8 cellular contexts compared by ENCODE assay signal in the genomic region with DNA sequence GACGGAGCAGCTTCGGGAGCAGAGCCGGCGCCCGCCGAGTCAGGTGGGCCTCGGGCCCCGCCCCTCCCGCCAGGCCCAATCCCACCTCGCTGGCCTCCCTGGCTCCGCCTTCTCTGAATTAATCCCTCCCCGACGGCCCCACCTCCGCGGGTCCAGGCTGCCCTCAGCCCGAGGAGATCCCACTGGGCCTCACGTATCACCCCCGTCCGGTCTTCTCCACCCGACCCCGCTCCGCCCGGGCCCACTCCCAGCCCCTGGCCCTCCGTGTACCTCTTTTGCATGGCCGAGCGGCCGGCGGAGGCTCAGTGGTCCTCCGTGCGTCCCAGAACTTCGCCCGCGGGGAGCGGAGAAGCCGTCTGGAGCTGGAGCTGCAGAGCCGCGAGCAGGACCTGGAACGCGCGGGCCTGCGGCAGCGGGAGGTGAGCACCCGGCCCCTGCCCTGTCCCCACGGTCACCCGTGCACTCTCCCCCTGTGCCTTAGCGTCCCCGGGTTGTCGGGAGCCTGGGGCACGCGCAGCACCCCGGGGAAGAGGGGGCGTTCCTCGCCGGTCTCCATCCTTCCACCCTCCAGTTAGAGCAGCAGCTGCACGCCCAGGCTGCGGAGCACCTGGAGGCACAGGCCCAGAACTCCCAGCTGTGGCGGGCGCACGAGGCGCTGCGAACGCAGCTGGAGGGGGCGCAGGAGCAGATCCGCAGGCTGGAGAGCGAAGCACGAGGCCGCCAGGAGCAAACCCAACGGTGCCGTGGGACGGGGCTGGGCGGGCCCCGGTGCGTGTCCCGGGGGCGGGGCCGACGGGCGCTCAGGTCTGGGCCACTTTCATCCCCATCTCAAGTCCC. TPM values are rescaled to one million over a fixed set of nuclear protein-coding genes. Genes with fewer than 3 reads are reported as not detected.
DNase-seq lines count a peak whose midpoint lies in the region; ATAC-seq and TF ChIP-seq lines count a peak whose summit lies in the region.

No MANE protein-coding gene starts in this region.

- DNase-seq in GM06990 (ENCODE audit: extremely low read depth, insufficient read length) (peak; percentile 80), iris pigment epithelial cell (ENCODE audit: low read depth) (peak; percentile 70), hippocampal formation (lab: John Stamatoyannopoulos, UW) (no peak)
- peak; percentile 44 for DNase-seq in Jurkat, Clone E6-1 (ENCODE audit: low read depth, low spot score)
- DNase-seq in T-helper 2 cell treated with Interferon-gamma antibody and Interleukin-4, amounts not matched to agents 5 μg/mL and 100 μg/mL, for 36 hours (ENCODE audit: low spot score) = peak; percentile 53
- DNase-seq in central memory CD4-positive, alpha-beta T cell = peak; percentile 38
- DNase-seq in stimulated activated CD4-positive, alpha-beta T cell treated with anti-CD3 and anti-CD28 coated beads, Interleukin-4, amount 100 ng/mL, for 1 hour = peak; percentile 61

- ATAC-seq in HG03280 (IDR thresholded peaks at IDR 0.05; ENCODE audit: unreplicated experiment) = no peak

- H3K36me3 ChIP-seq in GM06990 (ENCODE audit: control insufficient read depth, insufficient read depth, low read length) = no peaks in the 10 kb centered on the region

- peaks cover 1% of the 10 kb centered on the region for H3K27me3 ChIP-seq in GM06990 (replicated peaks; ENCODE audit: control insufficient read depth, insufficient read depth, low read length)

- H3K9me3 Mint-ChIP-seq in T-helper 2 cell treated with Interferon-gamma antibody and Interleukin-4, amounts not matched to agents 5 μg/mL and 100 μg/mL, for 36 hours = no peaks in the 10 kb centered on the region

- H3K4me3 ChIP-seq in GM06990 (replicated peaks; ENCODE audit: low read depth, low read length) = peak overlapping the region; percentile 14
- H3K4me3 ChIP-seq in Jurkat, Clone E6-1 (ENCODE audit: low read length) = no peak overlapping the region

- H3K4me1 Mint-ChIP-seq in T-helper 2 cell treated with Interferon-gamma antibody and Interleukin-4, amounts not matched to agents 5 μg/mL and 100 μg/mL, for 36 hours (ENCODE audit: low read depth) = peaks cover 14% of the 10 kb centered on the region

- no peak overlapping the region for H3K27ac Mint-ChIP-seq in T-helper 2 cell treated with Interferon-gamma antibody and Interleukin-4, amounts not matched to agents 5 μg/mL and 100 μg/mL, for 36 hours

- H3K4me3 Mint-ChIP-seq in T-helper 2 cell treated with Interferon-gamma antibody and Interleukin-4, amounts not matched to agents 5 μg/mL and 100 μg/mL, for 36 hours = peak overlapping the region; percentile 9

- H3K27me3 Mint-ChIP-seq in T-helper 2 cell treated with Interferon-gamma antibody and Interleukin-4, amounts not matched to agents 5 μg/mL and 100 μg/mL, for 36 hours (ENCODE audit: low read depth) = peaks cover 37% of the 10 kb centered on the region

- TF ChIP-seq CTCF in GM06990 (IDR thresholded peaks at IDR 0.05; ENCODE audit: insufficient read depth, low read length, poor library complexity, severe bottlenecking) = no peak

- peaks cover under 1% of the 10 kb centered on the region for H3K36me3 Mint-ChIP-seq in T-helper 2 cell treated with Interferon-gamma antibody and Interleukin-4, amounts not matched to agents 5 μg/mL and 100 μg/mL, for 36 hours (ENCODE audit: low read depth)

RNA-seq across cellular contexts. Expression of a gene that starts 2.2 kb away (rescaled TPM):
- 42.3 TPM for polyA plus RNA-seq in Jurkat, Clone E6-1 (2012; ENCODE audit: insufficient read depth, insufficient read length)

RNA-seq across cellular contexts. Expression of a gene that starts 2.8 kb away (rescaled TPM):
- 6.5 TPM for polyA plus RNA-seq in Jurkat, Clone E6-1 (2012; ENCODE audit: insufficient read depth, insufficient read length)

RNA-seq across cellular contexts. Expression of a gene that starts 11.8 kb away (rescaled TPM):
- 62.6 TPM for polyA plus RNA-seq in Jurkat, Clone E6-1 (2012; ENCODE audit: insufficient read depth, insufficient read length)

RNA-seq across cellular contexts. Expression of a gene that starts 11.8 kb away (rescaled TPM):
- polyA plus RNA-seq in Jurkat, Clone E6-1 (2012; ENCODE audit: insufficient read depth, insufficient read length) = 199 TPM

RNA-seq across cellular contexts. Expression of a gene that starts 12.1 kb away (rescaled TPM):
- polyA plus RNA-seq in Jurkat, Clone E6-1 (2012; ENCODE audit: insufficient read depth, insufficient read length) = 15.9 TPM

Comparison
In these comparisons a context has a peak if more than half of its experiments do, and no peak if none do; other contexts are left out.
1. DNase-seq: peak in GM06990 (single experiment), Jurkat, Clone E6-1 (single experiment), T-helper 2 cell treated with Interferon-gamma antibody and Interleukin-4, amounts not matched to agents 5 μg/mL and 100 μg/mL, for 36 hours (single experiment), central memory CD4-positive, alpha-beta T cell (single experiment), iris pigment epithelial cell (single experiment) and stimulated activated CD4-positive, alpha-beta T cell treated with anti-CD3 and anti-CD28 coated beads, Interleukin-4, amount 100 ng/mL, for 1 hour (single experiment); none in hippocampal formation (0 of 2).